In genomic region chr14:91506226-91506625, GRCh38 we compare ENCODE assay signal across 15 cellular contexts. TPM values are rescaled to one million over a fixed set of nuclear protein-coding genes. Genes with fewer than 3 reads are reported as not detected.
DNase-seq lines count a peak whose midpoint lies in the region; ATAC-seq and TF ChIP-seq lines count a peak whose summit lies in the region.
"Had no signal": no experiment of that assay in that cellular context is flagged by ENCODE, and none has a peak within 500 bp of the region (broad histone marks: within the 10 kb centered on the region; RNA-seq: fewer than 3 reads in every experiment).

No MANE protein-coding gene starts in this region.

- H3K79me2 ChIP-seq in PC-3 (ENCODE audit: low read length): peaks cover 90% of the 10 kb centered on the region

- H3K9ac ChIP-seq in PC-3 (ENCODE audit: low read length): no peak overlapping the region

- BruUV-seq in PC-3 (replicated peaks; lab: Mats Ljungman, UMichigan): TSS peak; percentile 1

- CTCF ChIA-PET in PC-3 (lab: Charles Lee): no interaction called here

- peaks cover 21% of the 10 kb centered on the region for H3K36me3 ChIP-seq in left ventricle myocardium inferior
- H3K36me3 ChIP-seq in PC-3 (ENCODE audit: low read depth, low read length): peaks cover 32% of the 10 kb centered on the region
- H3K36me3 ChIP-seq in suprapubic skin: peaks cover 9% of the 10 kb centered on the region
- peaks cover 0 to 11% (median 0%) of the 10 kb centered on the region in 3 donors for H3K36me3 ChIP-seq in tibial nerve
- H3K36me3 ChIP-seq: prostate gland had no signal

- POLR2A ChIA-PET in PC-3 (lab: Charles Lee; ENCODE audit: unreplicated experiment): no interaction called here

- TF ChIP-seq CTCF in left ventricle myocardium inferior (IDR thresholded peaks at IDR 0.05; ENCODE audit: borderline replicate concordance) (no peak), PC-3 (conservative IDR thresholded peaks at IDR 0.05; ENCODE audit: low read depth, low read length) (no peak), suprapubic skin (IDR thresholded peaks at IDR 0.05) (no peak), tibial nerve (IDR thresholded peaks at IDR 0.05) (no peak)

- TF ChIP-seq EP300 in suprapubic skin (IDR thresholded peaks at IDR 0.05) (no peak), tibial nerve (IDR thresholded peaks at IDR 0.05) (no peak)

- H3K4me3 ChIP-seq in left ventricle myocardium inferior (peak overlapping the region; percentile 37), PC-3 (ENCODE audit: low read length) (0 out of 2 replicates have a peak overlapping the region, but pooled peaks have one; percentile 13), suprapubic skin (peak overlapping the region; percentile 15), tibial nerve (no peak overlapping the region)
- H3K4me3 ChIP-seq: prostate gland, SK-N-MC had no signal

- 93% methylated on average over 4 of the region's 4 CpGs for WGBS in suprapubic skin
- WGBS in tibial nerve, 2 donors: 90 to 92% methylated on average over 4 of the region's 4 CpGs

- no peaks in the 10 kb centered on the region for H3K9me3 Mint-ChIP-seq in effector memory CD8-positive, alpha-beta T cell

- H3K27me3 ChIP-seq in left ventricle myocardium inferior (ENCODE audit: low read depth): no peaks in the 10 kb centered on the region
- H3K27me3 ChIP-seq in PC-3 (ENCODE audit: low read length): no peaks in the 10 kb centered on the region
- no peaks in the 10 kb centered on the region for H3K27me3 ChIP-seq in suprapubic skin
- no peaks in the 10 kb centered on the region for H3K27me3 ChIP-seq in tibial nerve

- intact Hi-C loops in left ventricle myocardium inferior (cut with micrococcal nuclease): no loop called here
- intact Hi-C loops in left cardiac atrium (cut with DNase I): no loop called here
- intact Hi-C loops in PC-3 (cut with micrococcal nuclease): no loop called here

- peak overlapping the region; percentile 55; the same call in 1 of the 2 replicates for H3K4me2 ChIP-seq in PC-3 (ENCODE audit: low read length)

- DNase-seq in left ventricle myocardium inferior: no peak
- no peak for DNase-seq in left cardiac atrium
- no peak for DNase-seq in PC-3
- DNase-seq in effector memory CD8-positive, alpha-beta T cell: no peak
- no peak for DNase-seq in suprapubic skin (ENCODE audit: low spot score in 2 of 2)
- no peak for DNase-seq in tibial nerve (ENCODE audit: low spot score in 2 of 2)
- DNase-seq in HuH-7 (ENCODE audit: low spot score): no peak
- DNase-seq: activated CD4-positive, CD25-positive, alpha-beta regulatory T cell treated with anti-CD3 and anti-CD28 coated beads, Interleukin-2, amount 50 U/mL, for 72 hours; head of caudate nucleus; MM.1S; NCI-H2171 had no signal

- H3K36me3 Mint-ChIP-seq in effector memory CD8-positive, alpha-beta T cell (ENCODE audit: insufficient read depth): peaks cover 80% of the 10 kb centered on the region

- H3K4me1 ChIP-seq in left ventricle myocardium inferior (peaks cover 96% of the 10 kb centered on the region), PC-3 (ENCODE audit: insufficient read depth, low read length) (peaks cover 13% of the 10 kb centered on the region), suprapubic skin (peaks cover 55% of the 10 kb centered on the region), tibial nerve (peaks cover 0 to 70% (median 19%) of the 10 kb centered on the region in 4 donors)

- H2AFZ ChIP-seq in PC-3 (ENCODE audit: low read length): no peak overlapping the region

- H3K9me3 ChIP-seq in left ventricle myocardium inferior (replicated peaks) (no peaks in the 10 kb centered on the region), PC-3 (ENCODE audit: low read length) (no peaks in the 10 kb centered on the region), suprapubic skin (no peaks in the 10 kb centered on the region), tibial nerve (no peaks in the 10 kb centered on the region)
- H3K9me3 ChIP-seq: prostate gland had no signal

- no peaks in the 10 kb centered on the region for H3K27me3 Mint-ChIP-seq in effector memory CD8-positive, alpha-beta T cell

- H3F3A ChIP-seq in PC-3 (ENCODE audit: low read length, unreplicated experiment): no peaks in the 10 kb centered on the region

- H3K27ac ChIP-seq in left ventricle myocardium inferior (replicated peaks) (no peak overlapping the region), PC-3 (ENCODE audit: low read length) (no peak overlapping the region), suprapubic skin (no peak overlapping the region), tibial nerve (no peak overlapping the region)
- H3K27ac ChIP-seq: epithelial cell of prostate, prostate gland, SK-N-MC had no signal

- H3K4me3 Mint-ChIP-seq in effector memory CD8-positive, alpha-beta T cell: peak overlapping the region; percentile 66 to 75

- TF ChIP-seq POLR2A in suprapubic skin (IDR thresholded peaks at IDR 0.05) (no peak), tibial nerve (IDR thresholded peaks at IDR 0.05) (no peak)

- peaks cover 33 to 59% of the 10 kb centered on the region in 2 donors for H3K4me1 Mint-ChIP-seq in effector memory CD8-positive, alpha-beta T cell (ENCODE audit: low read depth in 2 of 2)

- H3K27ac Mint-ChIP-seq in effector memory CD8-positive, alpha-beta T cell: no peak overlapping the region

- H4K20me1 ChIP-seq in PC-3 (ENCODE audit: low read length): peaks cover 62% of the 10 kb centered on the region

- no peaks in the 10 kb centered on the region for H3K9me2 ChIP-seq in PC-3 (replicated peaks; ENCODE audit: low read length)

- no peak for ATAC-seq in left cardiac atrium
- no peak for ATAC-seq in PC-3
- ATAC-seq in effector memory CD8-positive, alpha-beta T cell (replicated peaks): no peak
- ATAC-seq in activated CD4-positive, CD25-positive, alpha-beta regulatory T cell treated with anti-CD3 and anti-CD28 coated beads, Interleukin-2, amount 50 U/mL, for 24 hours: no peak

RNA-seq across cellular contexts. Expression of gene PPP4R3A, which starts 3.9 kb away (rescaled TPM):
- total RNA-seq in left ventricle myocardium inferior (38.3 TPM), left cardiac atrium (10 to 100 TPM; 44.3 to 49.5 TPM), PC-3 (2014; rRNA removed) (74.4 and 82.9 TPM in 2 replicates), suprapubic skin (100 to 1,000 TPM in 2 of 4 donors, 10 to 100 TPM in 2; 79.4 to 132 (median 100) TPM), tibial nerve (100 to 1,000 TPM in 1 of 4 donors, 10 to 100 TPM in 3; 63.3 to 104 (median 80.2) TPM)

Comparison
In these comparisons a context has a peak if more than half of its experiments do, and no peak if none do; other contexts are left out.
1. H3K4me3 ChIP-seq: peak in left ventricle myocardium inferior (single experiment), PC-3 (single experiment) and suprapubic skin (single experiment); none in tibial nerve (0 of 4).